9 cellular contexts compared by ENCODE assay signal in genomic region chr6:146700078-146700686, GRCh38.
DNase-seq lines count a peak whose midpoint lies in the region; ATAC-seq and TF ChIP-seq lines count a peak whose summit lies in the region.
"Had no signal": no experiment of that assay in that cellular context is flagged by ENCODE, and none has a peak within 500 bp of the region (broad histone marks: within the 10 kb centered on the region; RNA-seq: fewer than 3 reads in every experiment).

No MANE protein-coding gene starts in this region.

- H3K4me3 Mint-ChIP-seq in nephron = no peak overlapping the region
- H3K4me3 Mint-ChIP-seq: central memory CD8-positive, alpha-beta T cell had no signal

- H3K9me3 Mint-ChIP-seq in nephron = peaks cover 2% of the 10 kb centered on the region

- no peaks in the 10 kb centered on the region for H3K4me1 Mint-ChIP-seq in nephron
- H3K4me1 Mint-ChIP-seq: central memory CD8-positive, alpha-beta T cell had no signal

- H3K4me3 ChIP-seq in esophagus squamous epithelium = no peak overlapping the region

- DNase-seq in DMS114 treated with DMSO at 0.1 percent for 48 hours (lab: John Stamatoyannopoulos, UW; ENCODE audit: unreplicated experiment) (peak; percentile 37), NCI-H446 (lab: John Stamatoyannopoulos, UW) (peak; percentile 59 to 83), esophagus squamous epithelium (lab: John Stamatoyannopoulos, UW) (peak; percentile 2), mesenteric fat pad (ENCODE audit: low spot score) (no peak)
- peak; percentile 11 to 29 for DNase-seq in activated CD4-positive, alpha-beta T cell treated with anti-CD3 and anti-CD28 coated beads for 4 hours

- no peaks in the 10 kb centered on the region for H3K36me3 Mint-ChIP-seq in nephron (ENCODE audit: low read depth)

- no peaks in the 10 kb centered on the region for H3K4me1 ChIP-seq in esophagus squamous epithelium

- no peak for TF ChIP-seq POLR2A in esophagus squamous epithelium (IDR thresholded peaks at IDR 0.05)

- H3K27ac ChIP-seq in esophagus squamous epithelium = no peak overlapping the region

- H3K27ac Mint-ChIP-seq in nephron = no peak overlapping the region

- intact Hi-C loops in esophagus squamous epithelium (cut with DNase I) = loop anchor here (10.0 kb wide), 1 partner anchor 765 kb away; no protein-coding TSS in a partner anchor

- WGBS in esophagus squamous epithelium, 2 donors = 18 to 21% methylated on average over 6 of the region's 6 CpGs

- H3K27me3 Mint-ChIP-seq in nephron (ENCODE audit: low read depth) = no peaks in the 10 kb centered on the region
- H3K27me3 Mint-ChIP-seq: central memory CD8-positive, alpha-beta T cell had no signal

- no peaks in the 10 kb centered on the region for H3K36me3 ChIP-seq in esophagus squamous epithelium

- no peaks in the 10 kb centered on the region for H3K27me3 ChIP-seq in esophagus squamous epithelium

- ATAC-seq in GM19372 (IDR thresholded peaks at IDR 0.05; ENCODE audit: low read depth, unreplicated experiment) = peak; percentile 74
- ATAC-seq in HG03439 (IDR thresholded peaks at IDR 0.05; ENCODE audit: unreplicated experiment) = peak; percentile 65

- TF ChIP-seq CTCF in esophagus squamous epithelium (IDR thresholded peaks at IDR 0.05) = peak in 5 of 6 experiments; percentile 59 to 79 (median 65)
- TF ChIP-seq CTCF in nephron (IDR thresholded peaks at IDR 0.05; ENCODE audit: unreplicated experiment in 3 of 3) = peak; percentile 78 to 80 (median 79)

- H3K9me3 ChIP-seq in esophagus squamous epithelium = no peaks in the 10 kb centered on the region
